ENCODE assay signal across 13 cellular contexts in the genomic region with DNA sequence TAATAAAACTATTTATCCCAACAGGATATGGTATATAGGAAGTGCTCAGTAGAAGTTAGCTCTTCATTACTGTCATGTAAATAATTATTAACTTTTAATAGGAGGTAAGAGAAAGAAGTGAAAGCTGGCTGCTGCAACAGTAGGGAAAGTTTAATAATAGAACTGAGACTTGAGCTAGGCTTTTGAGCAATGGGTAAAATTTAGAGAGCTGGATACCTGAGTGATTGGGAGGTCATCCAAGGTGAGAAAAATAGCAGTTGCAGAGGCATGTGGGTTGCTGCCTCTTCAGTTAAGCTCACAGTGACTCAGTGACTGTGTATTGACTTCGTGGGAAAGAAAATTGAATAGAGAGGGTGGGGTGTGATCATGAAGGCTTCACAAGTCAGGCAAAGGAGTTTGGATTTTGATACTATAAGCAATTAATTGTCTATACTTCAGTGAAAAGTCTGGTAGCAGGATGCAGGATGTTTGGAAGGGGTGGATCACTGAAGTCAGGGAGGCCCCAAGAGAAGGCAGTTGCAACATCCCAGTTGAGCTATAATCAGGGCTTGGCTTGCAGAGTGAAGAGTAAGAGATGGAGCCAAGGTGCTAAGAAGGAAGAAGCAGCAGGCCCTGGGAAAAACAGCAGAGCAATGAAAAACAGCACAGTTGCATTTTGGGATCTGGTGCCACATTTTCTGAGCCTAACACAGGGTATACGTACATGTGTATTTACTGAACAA.
DNase-seq lines count a peak whose midpoint lies in the region; ATAC-seq, FAIRE-seq and TF ChIP-seq lines count a peak whose summit lies in the region.
"Had no signal": no experiment of that assay in that cellular context is flagged by ENCODE, and none has a peak within 500 bp of the region (broad histone marks: within the 10 kb centered on the region; RNA-seq: fewer than 3 reads in every experiment).

No MANE protein-coding gene starts in this region.

- TF ChIP-seq CTCF in HEK293 (tag by site-specific recombination; IDR thresholded peaks at IDR 0.05) (no peak), bronchial epithelial cell (IDR thresholded peaks at IDR 0.05; ENCODE audit: insufficient read depth, low read length, severe bottlenecking) (no peak), kidney epithelial cell (IDR thresholded peaks at IDR 0.05; ENCODE audit: insufficient read depth, low read length, poor library complexity, severe bottlenecking) (no peak)

- DNase-seq in GM04503 (ENCODE audit: low read depth) (peak; percentile 70), bronchial epithelial cell (ENCODE audit: low read depth) (peak; percentile 74), kidney epithelial cell (ENCODE audit: low read depth) (peak; percentile 23), NCI-H2171 (lab: John Stamatoyannopoulos, UW) (no peak), occipital lobe (lab: John Stamatoyannopoulos, UW) (no peak)
- no peak for DNase-seq in activated T-cell treated with anti-CD3 and anti-CD28 coated beads, Interleukin-2, amount 50 U/mL, for 48 hours
- DNase-seq: amygdala; effector memory CD8-positive, alpha-beta T cell; NCI-H187 treated with DMSO at 0.1 percent for 48 hours; T-helper 1 cell had no signal

- CTCF ChIA-PET in HEK293 (lab: Yijun Ruan, JAX): interaction anchor here (0.8 kb wide), 1 partner anchor 182 kb away, joined by 3 read pairs; no protein-coding TSS in a partner anchor

- no peak overlapping the region for H3K27ac ChIP-seq in HEK293 (ENCODE audit: extremely low read depth, low read depth, low read length)

- H3K27me3 ChIP-seq in bronchial epithelial cell (ENCODE audit: control insufficient read depth, insufficient read depth, low read length) (no peaks in the 10 kb centered on the region), kidney epithelial cell (ENCODE audit: control insufficient read depth, insufficient read depth, low read length) (no peaks in the 10 kb centered on the region)

- H3K9me3 ChIP-seq in HEK293 (ENCODE audit: control insufficient read depth, insufficient read depth, low read depth, low read length): no peaks in the 10 kb centered on the region

- H3K36me3 ChIP-seq in HEK293 (ENCODE audit: control insufficient read depth in 2 of 2, insufficient read depth in 1 of 2, low read length in 2 of 2) (no peaks in the 10 kb centered on the region), bronchial epithelial cell (ENCODE audit: control insufficient read depth, insufficient read depth, low read length) (no peaks in the 10 kb centered on the region), kidney epithelial cell (ENCODE audit: control insufficient read depth, insufficient read depth, low read length) (no peaks in the 10 kb centered on the region)

- no peak overlapping the region for H3K4me3 ChIP-seq in HEK293 (ENCODE audit: low read depth, low read length)
- no peak overlapping the region for H3K4me3 ChIP-seq in bronchial epithelial cell (ENCODE audit: low read depth, low read length)
- H3K4me3 ChIP-seq in kidney epithelial cell (ENCODE audit: low read depth, low read length): no peak overlapping the region

- POLR2A ChIA-PET in HEK293 (lab: Yijun Ruan, JAX): no interaction called here

- ATAC-seq in GM21576 (IDR thresholded peaks at IDR 0.05; ENCODE audit: unreplicated experiment): no peak
- ATAC-seq: effector memory CD8-positive, alpha-beta T cell had no signal

- H3K4me1 ChIP-seq in HEK293 (ENCODE audit: control insufficient read depth, insufficient read depth, low read length): no peaks in the 10 kb centered on the region

- peak; percentile 40 for FAIRE-seq in bronchial epithelial cell (lab: Jason Lieb, UNC)
- FAIRE-seq: islet of Langerhans had no signal

TF ChIP-seq in HEK293, 187 proteins besides CTCF, POLR2A, EP300 and RAD21:
- TF ChIP-seq ZNF48 (tag by site-specific recombination; IDR thresholded peaks at IDR 0.05) (no peak), ZNF23 (tag by site-specific recombination; IDR thresholded peaks at IDR 0.05; ENCODE audit: borderline replicate concordance) (no peak), ZBTB7A (tag by site-specific recombination; IDR thresholded peaks at IDR 0.05; ENCODE audit: low read depth) (no peak), ZNF324 (tag by site-specific recombination; IDR thresholded peaks at IDR 0.05) (no peak), SCRT1 (tag by site-specific recombination; IDR thresholded peaks at IDR 0.05; ENCODE audit: borderline replicate concordance) (no peak), RBAK (tag by site-specific recombination; IDR thresholded peaks at IDR 0.05) (no peak), ZNF311 (tag by site-specific recombination; IDR thresholded peaks at IDR 0.05; ENCODE audit: borderline replicate concordance) (no peak), ZBTB17 (tag by site-specific recombination; IDR thresholded peaks at IDR 0.05) (0 out of 2 replicates have a peak, but pooled peaks have one; percentile 37)
TF ChIP-seq in HEK293: peak in this region for 1.

Comparison
In these comparisons a context has a peak if more than half of its experiments do, and no peak if none do; other contexts are left out.
1. DNase-seq: peak in GM04503 (single experiment), bronchial epithelial cell (single experiment) and kidney epithelial cell (single experiment); none in activated T-cell treated with anti-CD3 and anti-CD28 coated beads, Interleukin-2, amount 50 U/mL, for 48 hours (0 of 2), NCI-H2171 (single experiment) and occipital lobe (single experiment).